In the genomic region with DNA sequence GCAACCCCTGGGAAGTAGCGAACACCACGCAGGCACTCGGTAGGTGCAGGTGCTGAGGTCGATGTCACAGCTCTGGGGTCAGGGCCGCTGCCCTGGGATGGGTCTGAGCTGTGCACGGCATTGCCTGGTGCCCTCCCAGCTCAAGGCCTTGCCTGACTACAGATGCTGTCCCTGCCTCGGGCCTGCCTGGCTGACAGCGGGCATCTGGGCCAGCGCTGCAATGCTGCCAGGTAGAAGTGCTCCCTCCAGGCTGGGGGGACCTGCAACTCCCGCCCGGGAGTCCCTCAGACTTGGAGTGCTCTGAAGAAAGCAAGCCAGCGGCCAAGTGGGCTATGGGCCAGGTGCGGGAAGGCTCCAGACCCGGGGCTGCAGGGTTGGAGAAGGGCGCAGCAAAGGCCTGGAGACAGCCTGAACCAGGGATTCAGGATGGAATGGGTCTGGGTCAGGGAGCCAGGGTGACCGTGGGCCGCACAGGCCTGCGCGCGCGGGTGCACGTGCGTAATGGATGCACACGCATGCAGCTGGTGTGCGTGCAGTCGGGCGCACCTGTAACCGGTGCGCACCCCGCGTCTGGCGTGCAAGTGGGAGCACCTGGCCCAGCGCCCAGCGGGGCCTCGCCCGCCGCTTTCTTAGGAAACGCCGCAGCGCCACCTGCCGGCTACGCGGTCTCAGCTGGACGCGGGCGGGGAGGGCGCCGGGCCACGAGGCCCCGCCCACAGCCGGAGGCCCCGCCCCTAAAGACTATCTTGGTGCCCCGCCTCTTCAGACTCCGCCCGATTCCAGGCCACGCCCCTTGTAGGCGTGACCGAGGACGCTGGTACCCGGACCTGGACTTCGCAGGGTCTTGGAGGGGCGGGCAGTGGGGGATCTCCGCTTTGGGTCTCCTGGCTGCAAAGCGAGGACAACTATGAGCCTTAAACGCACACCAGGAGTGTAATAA, we compare ENCODE assay signal across 8 cellular contexts. TPM values are rescaled to one million over a fixed set of nuclear protein-coding genes. Genes with fewer than 3 reads are reported as not detected.
DNase-seq lines count a peak whose midpoint lies in the region; ATAC-seq and TF ChIP-seq lines count a peak whose summit lies in the region.

No MANE protein-coding gene starts in this region.

- H3F3A ChIP-seq in GM23248 (ENCODE audit: insufficient read depth) = no peaks in the 10 kb centered on the region

- H3K9me2 ChIP-seq in GM23248 (ENCODE audit: insufficient read depth) = no peaks in the 10 kb centered on the region

- in situ Hi-C loops in GM23248 (cut with MboI) = no loop called here

- H3K4me3 ChIP-seq in CD8-positive, alpha-beta memory T cell (ENCODE audit: low read length) = peak overlapping the region; percentile 32
- no peak overlapping the region for H3K4me3 ChIP-seq in GM23248

- no peaks in the 10 kb centered on the region for H3K9me3 Mint-ChIP-seq in CD8-positive, alpha-beta memory T cell
- peaks cover 2% of the 10 kb centered on the region for H3K9me3 Mint-ChIP-seq in activated naive CD8-positive, alpha-beta T cell treated with anti-CD3 and anti-CD28 coated beads for 36 hours
- no peaks in the 10 kb centered on the region for H3K9me3 Mint-ChIP-seq in progenitor cell of endocrine pancreas (ENCODE audit: low read depth)

- H3K36me3 Mint-ChIP-seq in CD8-positive, alpha-beta memory T cell = no peaks in the 10 kb centered on the region
- H3K36me3 Mint-ChIP-seq in activated naive CD8-positive, alpha-beta T cell treated with anti-CD3 and anti-CD28 coated beads for 36 hours = no peaks in the 10 kb centered on the region
- H3K36me3 Mint-ChIP-seq in progenitor cell of endocrine pancreas (ENCODE audit: insufficient read depth) = no peaks in the 10 kb centered on the region

- H3K4me3 Mint-ChIP-seq in CD8-positive, alpha-beta memory T cell = peak overlapping the region in 6 of 7 donors; percentile 31 to 64 (median 50)
- no peak overlapping the region for H3K4me3 Mint-ChIP-seq in activated naive CD8-positive, alpha-beta T cell treated with anti-CD3 and anti-CD28 coated beads for 36 hours
- H3K4me3 Mint-ChIP-seq in progenitor cell of endocrine pancreas (ENCODE audit: low read depth) = no peak overlapping the region

- 16 to 18% methylated on average over 49 to 55 of the region's 65 CpGs for WGBS in GM23248 (ENCODE audit: low coverage in 1 of 2, low lambda C conversion rate in 2 of 2, missing lambda C conversion rate in 2 of 2), 2 experiments

- CTCF ChIA-PET in CD8-positive, alpha-beta memory T cell (lab: Charles Lee) = interaction anchor here (0.7 to 1.6 kb wide), 6 partner anchors 8 to 237 kb away, joined by 3 to 8 read pairs (median 4); no protein-coding TSS in a partner anchor

- no peak overlapping the region for H3K27ac ChIP-seq in CD8-positive, alpha-beta memory T cell (ENCODE audit: low read depth, low read length)
- no peak overlapping the region for H3K27ac ChIP-seq in GM23248

- H3K27me3 ChIP-seq in CD8-positive, alpha-beta memory T cell (ENCODE audit: insufficient read depth, low read length, poor library complexity, severe bottlenecking) = no peaks in the 10 kb centered on the region
- peaks cover 29% of the 10 kb centered on the region for H3K27me3 ChIP-seq in GM23248 (replicated peaks; ENCODE audit: insufficient read depth)

- intact Hi-C loops in Right ventricle myocardium superior (cut with DNase I) = no loop called here

- peak; percentile 84 to 91 (median 87) for DNase-seq in CD8-positive, alpha-beta memory T cell
- DNase-seq in GM23248 (peak; percentile 90), NCI-H1436 (lab: John Stamatoyannopoulos, UW) (peak; percentile 85), SW480 (ENCODE audit: low spot score) (peak; percentile 83), Right ventricle myocardium superior (peak; percentile 90), progenitor cell of endocrine pancreas (ENCODE audit: low spot score, unreplicated experiment) (peak; percentile 85), ureter (ENCODE audit: low spot score) (peak; percentile 72)
- DNase-seq in activated naive CD8-positive, alpha-beta T cell treated with anti-CD3 and anti-CD28 coated beads for 36 hours = peak; percentile 89

- TF ChIP-seq CTCF in progenitor cell of endocrine pancreas (IDR thresholded peaks at IDR 0.05; ENCODE audit: unreplicated experiment) = peak; percentile 91

- H3K36me3 ChIP-seq in CD8-positive, alpha-beta memory T cell (ENCODE audit: insufficient read depth, low read length) = no peaks in the 10 kb centered on the region
- H3K36me3 ChIP-seq in GM23248 (ENCODE audit: low read depth) = no peaks in the 10 kb centered on the region

- H3K9ac ChIP-seq in GM23248 = no peak overlapping the region

- peaks cover 16% of the 10 kb centered on the region for H3K4me1 ChIP-seq in CD8-positive, alpha-beta memory T cell (ENCODE audit: insufficient read depth, low read length)
- no peaks in the 10 kb centered on the region for H3K4me1 ChIP-seq in GM23248 (ENCODE audit: insufficient read depth)

- no peak overlapping the region for H2AFZ ChIP-seq in GM23248

- peak overlapping the region in 5 of 8 donors; percentile 35 to 73 (median 66) for H3K27ac Mint-ChIP-seq in CD8-positive, alpha-beta memory T cell
- H3K27ac Mint-ChIP-seq in activated naive CD8-positive, alpha-beta T cell treated with anti-CD3 and anti-CD28 coated beads for 36 hours = no peak overlapping the region
- H3K27ac Mint-ChIP-seq in progenitor cell of endocrine pancreas = no peak overlapping the region

- ATAC-seq in Right ventricle myocardium superior (ENCODE audit: poor library complexity) = peak; percentile 94

- H3K9me3 ChIP-seq in CD8-positive, alpha-beta memory T cell (ENCODE audit: low read length) = no peaks in the 10 kb centered on the region
- no peaks in the 10 kb centered on the region for H3K9me3 ChIP-seq in GM23248 (ENCODE audit: low read depth)

- POLR2A ChIA-PET in CD8-positive, alpha-beta memory T cell (lab: Charles Lee) = no interaction called here

- no peak overlapping the region for H3K4me2 ChIP-seq in GM23248 (ENCODE audit: unreplicated experiment)

- H3K79me2 ChIP-seq in GM23248 (ENCODE audit: insufficient read depth) = no peaks in the 10 kb centered on the region

- H3K27me3 Mint-ChIP-seq in CD8-positive, alpha-beta memory T cell = peaks cover 5 to 10% of the 10 kb centered on the region in 2 donors
- H3K27me3 Mint-ChIP-seq in activated naive CD8-positive, alpha-beta T cell treated with anti-CD3 and anti-CD28 coated beads for 36 hours = peaks cover 14% of the 10 kb centered on the region
- H3K27me3 Mint-ChIP-seq in progenitor cell of endocrine pancreas = peaks cover 42% of the 10 kb centered on the region

- H3K4me1 Mint-ChIP-seq in CD8-positive, alpha-beta memory T cell = peaks cover 15 to 20% (median 18%) of the 10 kb centered on the region in 3 donors
- H3K4me1 Mint-ChIP-seq in activated naive CD8-positive, alpha-beta T cell treated with anti-CD3 and anti-CD28 coated beads for 36 hours = peaks cover 13% of the 10 kb centered on the region
- no peaks in the 10 kb centered on the region for H3K4me1 Mint-ChIP-seq in progenitor cell of endocrine pancreas (ENCODE audit: low read depth)

- no peaks in the 10 kb centered on the region for H4K20me1 ChIP-seq in GM23248 (ENCODE audit: insufficient read depth)

RNA-seq across cellular contexts. Expression of a gene that starts 46.7 kb away (rescaled TPM):
- total RNA-seq in CD8-positive, alpha-beta memory T cell = 1 to 10 TPM; 2.1 to 2.3 TPM
- polyA plus RNA-seq in CD8-positive, alpha-beta memory T cell = 0.71 TPM
- total RNA-seq in GM23248 (2014; rRNA removed; shearing (Covaris generic)) = 10.6 and 12.2 TPM in 2 replicates
- polyA plus RNA-seq in GM23248 (2016; fragmentation: Nextera tagmentation; extraction: Ambion mirVana) = 6.4 and 7.5 TPM in 2 replicates
- 1 to 10 TPM; 2.1 to 2.3 TPM for total RNA-seq in activated naive CD8-positive, alpha-beta T cell treated with anti-CD3 and anti-CD28 coated beads for 36 hours
- total RNA-seq in Right ventricle myocardium superior (6.2 TPM), progenitor cell of endocrine pancreas (12.7 and 13.9 TPM in 2 replicates), ureter (54.7 TPM)

Comparison
In these comparisons a context has a peak if more than half of its experiments do, and no peak if none do; other contexts are left out.
1. H3K27ac Mint-ChIP-seq: peak in CD8-positive, alpha-beta memory T cell (5 of 8); none in activated naive CD8-positive, alpha-beta T cell treated with anti-CD3 and anti-CD28 coated beads for 36 hours (single experiment) and progenitor cell of endocrine pancreas (single experiment).
2. H3K4me3 Mint-ChIP-seq: peak in CD8-positive, alpha-beta memory T cell (6 of 7); none in activated naive CD8-positive, alpha-beta T cell treated with anti-CD3 and anti-CD28 coated beads for 36 hours (single experiment) and progenitor cell of endocrine pancreas (single experiment).
3. Peak in every context shown above with its lines, with median percentiles within 50 percentile points of each other: DNase-seq.